Comparison of ENCODE assay signal across 31 cellular contexts in genomic region chr2:21427606-21428005, GRCh38.
A peak's percentile ranks its signal among the peaks of the same experiment; 100 is the strongest.
DNase-seq lines count a peak whose midpoint lies in the region; ATAC-seq and TF ChIP-seq lines count a peak whose summit lies in the region.
"Had no signal": no experiment of that assay in that cellular context is flagged by ENCODE, and none has a peak within 500 bp of the region (broad histone marks: within the 10 kb centered on the region; RNA-seq: fewer than 3 reads in every experiment).

No MANE protein-coding gene starts in this region.

- H3K9me3 Mint-ChIP-seq in activated naive CD8-positive, alpha-beta T cell treated with anti-CD3 and anti-CD28 coated beads, Interleukin-2, amount 50 U/mL, for 24 hours: peaks cover 19% of the 10 kb centered on the region

- DNase-seq in GM12865 (ENCODE audit: low read depth): peak; percentile 46
- peak; percentile 50 for DNase-seq in esophagus muscularis mucosa (ENCODE audit: extremely low spot score)
- DNase-seq in NOMO-1 treated with DMSO at 0.1 percent for 48 hours (lab: John Stamatoyannopoulos, UW; ENCODE audit: unreplicated experiment): no peak
- DNase-seq in activated naive CD8-positive, alpha-beta T cell treated with anti-CD3 and anti-CD28 coated beads, Interleukin-2, amount 50 U/mL, for 24 hours: no peak
- DNase-seq in retina: no peak
- DNase-seq: activated CD4-positive, alpha-beta memory T cell treated with anti-CD3 and anti-CD28 coated beads, Interleukin-2, amount 10 ng/mL, durations not matched to agents 7 days and 5 days; activated T-cell treated with anti-CD3 and anti-CD28 coated beads for 4 hours; amygdala; CD4-positive, alpha-beta memory T cell; DMS79; gastrocnemius medialis; HCEC 1CT; hypothalamus; KG1; kidney; MV-4-11; NCI-H1694 treated with DMSO at 0.1 percent for 48 hours; occipital lobe; PC-9; spleen; stimulated activated CD4-positive, alpha-beta T cell treated with anti-CD3 and anti-CD28 coated beads, Interleukin-4, amount 100 ng/mL, for 24 hours; tibial artery had no signal

- H3K27me3 ChIP-seq in esophagus muscularis mucosa: no peaks in the 10 kb centered on the region
- H3K27me3 ChIP-seq: cardiac muscle cell, gastrocnemius medialis, SJSA1, spleen, tibial artery had no signal

- no peaks in the 10 kb centered on the region for H3K4me1 ChIP-seq in esophagus muscularis mucosa
- H3K4me1 ChIP-seq: gastrocnemius medialis, spleen, tibial artery had no signal

- H3K4me3 Mint-ChIP-seq in activated naive CD8-positive, alpha-beta T cell treated with anti-CD3 and anti-CD28 coated beads, Interleukin-2, amount 50 U/mL, for 24 hours: no peak overlapping the region
- H3K4me3 Mint-ChIP-seq: activated CD4-positive, alpha-beta memory T cell treated with anti-CD3 and anti-CD28 coated beads, Interleukin-2, amount 10 ng/mL, durations not matched to agents 7 days and 5 days; CD4-positive, alpha-beta memory T cell; dendritic cell treated with granulocyte-macrophage colony-stimulating factor and Interleukin-4, amounts not matched to agents 40 ng/mL and 50 ng/mL, for 4 days; stimulated activated naive CD8-positive, alpha-beta T cell treated with anti-CD3 and anti-CD28 coated beads, Interleukin-15, Interleukin-2, amounts not matched to agents 100 ng/mL and 50 ng/mL, for 24 hours had no signal

- TF ChIP-seq CTCF in GM12865 (IDR thresholded peaks at IDR 0.05; ENCODE audit: insufficient read depth, low read depth, low read length, missing control alignments) (no peak), esophagus muscularis mucosa (IDR thresholded peaks at IDR 0.05) (no peak)

- H3K9me3 ChIP-seq in esophagus muscularis mucosa: peaks cover 0 to 3% (median 0%) of the 10 kb centered on the region in 4 donors
- H3K9me3 ChIP-seq: gastrocnemius medialis, SJSA1, tibial artery had no signal

- H3K27ac Mint-ChIP-seq in activated naive CD8-positive, alpha-beta T cell treated with anti-CD3 and anti-CD28 coated beads, Interleukin-2, amount 50 U/mL, for 24 hours: no peak overlapping the region
- H3K27ac Mint-ChIP-seq: activated CD4-positive, alpha-beta memory T cell treated with anti-CD3 and anti-CD28 coated beads, Interleukin-2, amount 10 ng/mL, durations not matched to agents 7 days and 5 days; CD4-positive, alpha-beta memory T cell; dendritic cell treated with granulocyte-macrophage colony-stimulating factor and Interleukin-4, amounts not matched to agents 40 ng/mL and 50 ng/mL, for 4 days; stimulated activated naive CD8-positive, alpha-beta T cell treated with anti-CD3 and anti-CD28 coated beads, Interleukin-15, Interleukin-2, amounts not matched to agents 100 ng/mL and 50 ng/mL, for 24 hours had no signal

- TF ChIP-seq POLR2A in esophagus muscularis mucosa (IDR thresholded peaks at IDR 0.05; ENCODE audit: low read depth): no peak

- H3K27me3 Mint-ChIP-seq in activated naive CD8-positive, alpha-beta T cell treated with anti-CD3 and anti-CD28 coated beads, Interleukin-2, amount 50 U/mL, for 24 hours: no peaks in the 10 kb centered on the region
- H3K27me3 Mint-ChIP-seq: activated CD4-positive, alpha-beta memory T cell treated with anti-CD3 and anti-CD28 coated beads, Interleukin-2, amount 10 ng/mL, durations not matched to agents 7 days and 5 days; CD4-positive, alpha-beta memory T cell; dendritic cell treated with granulocyte-macrophage colony-stimulating factor and Interleukin-4, amounts not matched to agents 40 ng/mL and 50 ng/mL, for 4 days; stimulated activated naive CD8-positive, alpha-beta T cell treated with anti-CD3 and anti-CD28 coated beads, Interleukin-15, Interleukin-2, amounts not matched to agents 100 ng/mL and 50 ng/mL, for 24 hours had no signal

- H3K36me3 Mint-ChIP-seq in activated naive CD8-positive, alpha-beta T cell treated with anti-CD3 and anti-CD28 coated beads, Interleukin-2, amount 50 U/mL, for 24 hours (ENCODE audit: low read depth): no peaks in the 10 kb centered on the region
- H3K36me3 Mint-ChIP-seq: CD4-positive, alpha-beta memory T cell had no signal

- WGBS in esophagus muscularis mucosa: 61% methylated on average over 2 of the region's 2 CpGs

- TF ChIP-seq EP300 in esophagus muscularis mucosa (IDR thresholded peaks at IDR 0.05): no peak

- no peaks in the 10 kb centered on the region for H3K4me1 Mint-ChIP-seq in activated naive CD8-positive, alpha-beta T cell treated with anti-CD3 and anti-CD28 coated beads, Interleukin-2, amount 50 U/mL, for 24 hours

- no peak overlapping the region for H3K4me3 ChIP-seq in GM12865 (ENCODE audit: low read depth, low read length)
- no peak overlapping the region for H3K4me3 ChIP-seq in esophagus muscularis mucosa
- H3K4me3 ChIP-seq: cardiac muscle cell, gastrocnemius medialis, lung, PC-9, SJSA1, spleen, tibial artery had no signal

- no peaks in the 10 kb centered on the region for H3K36me3 ChIP-seq in esophagus muscularis mucosa
- H3K36me3 ChIP-seq: cardiac muscle cell, gastrocnemius medialis, SJSA1, spleen, tibial artery had no signal

- ATAC-seq in GM19043 (IDR thresholded peaks at IDR 0.05; ENCODE audit: low read depth, unreplicated experiment): peak; percentile 64
- ATAC-seq in HG03354 (IDR thresholded peaks at IDR 0.05; ENCODE audit: poor library complexity, severe bottlenecking, unreplicated experiment): peak; percentile 69
- ATAC-seq in activated naive CD8-positive, alpha-beta T cell treated with anti-CD3 and anti-CD28 coated beads, Interleukin-2, amount 50 U/mL, for 24 hours: no peak
- no peak for ATAC-seq in HG02623 (IDR thresholded peaks at IDR 0.05; ENCODE audit: unreplicated experiment)
- ATAC-seq: gastrocnemius medialis had no signal

- intact Hi-C loops in esophagus muscularis mucosa (cut with DNase I): no loop called here

- no peak overlapping the region for H3K27ac ChIP-seq in esophagus muscularis mucosa (replicated peaks in 1 of 4)
- H3K27ac ChIP-seq: cardiac muscle cell, epithelial cell of prostate, gastrocnemius medialis, PC-9, SJSA1, tibial artery had no signal

Comparison
In these comparisons a context has a peak if more than half of its experiments do, and no peak if none do; other contexts are left out.
1. DNase-seq: peak in GM12865 (single experiment) and esophagus muscularis mucosa (single experiment); none in NOMO-1 treated with DMSO at 0.1 percent for 48 hours (single experiment), activated naive CD8-positive, alpha-beta T cell treated with anti-CD3 and anti-CD28 coated beads, Interleukin-2, amount 50 U/mL, for 24 hours (single experiment) and retina (single experiment).
2. ATAC-seq: peak in GM19043 (single experiment) and HG03354 (single experiment); none in activated naive CD8-positive, alpha-beta T cell treated with anti-CD3 and anti-CD28 coated beads, Interleukin-2, amount 50 U/mL, for 24 hours (single experiment) and HG02623 (single experiment).